ENCODE assay signal across 8 cellular contexts in genomic region chr11:33376331-33377099, GRCh38. TPM values are rescaled to one million over a fixed set of nuclear protein-coding genes. Genes with fewer than 3 reads are reported as not detected.
DNase-seq lines count a peak whose midpoint lies in the region; ATAC-seq and TF ChIP-seq lines count a peak whose summit lies in the region.

No MANE protein-coding gene starts in this region.

- no peak overlapping the region for H3K27ac Mint-ChIP-seq in activated CD4-positive, alpha-beta T cell treated with anti-CD3 and anti-CD28 coated beads, Interleukin-2, amount 10 ng/mL, durations not matched to agents 7 days and 5 days

- DNase-seq in MM.1S (peak; percentile 27), SHP77 (lab: John Stamatoyannopoulos, UW) (no peak), SHP77 treated with DMSO at 0.1 percent for 48 hours (lab: John Stamatoyannopoulos, UW) (no peak)
- DNase-seq in activated CD4-positive, alpha-beta T cell treated with anti-CD3 and anti-CD28 coated beads, Interleukin-2, amount 10 ng/mL, durations not matched to agents 7 days and 5 days: no peak

- H3K4me2 ChIP-seq in MM.1S (ENCODE audit: low read depth, low read length): peak overlapping the region; percentile 42; the same call in 1 of the 2 replicates

- no peaks in the 10 kb centered on the region for H3K4me1 ChIP-seq in MM.1S (ENCODE audit: low read length)
- no peaks in the 10 kb centered on the region for H3K4me1 ChIP-seq in endocrine pancreas (ENCODE audit: control insufficient read depth, insufficient read depth, low read length)
- peaks cover 21% of the 10 kb centered on the region for H3K4me1 ChIP-seq in neuron (ENCODE audit: insufficient read depth, low read length)

- H3K36me3 Mint-ChIP-seq in activated CD4-positive, alpha-beta T cell treated with anti-CD3 and anti-CD28 coated beads, Interleukin-2, amount 10 ng/mL, durations not matched to agents 7 days and 5 days (ENCODE audit: low read depth): no peaks in the 10 kb centered on the region

- no peak overlapping the region for H3K9ac ChIP-seq in MM.1S (ENCODE audit: low read length)
- no peak overlapping the region for H3K9ac ChIP-seq in endocrine pancreas (ENCODE audit: control insufficient read depth, insufficient read depth, low read length)

- POLR2A ChIA-PET in activated CD4-positive, alpha-beta T cell treated with anti-CD3 and anti-CD28 coated beads, Interleukin-2, amount 10 ng/mL, durations not matched to agents 7 days and 5 days (lab: Charles Lee): no interaction called here

- no peak for TF ChIP-seq CTCF in MM.1S (IDR thresholded peaks at IDR 0.05; ENCODE audit: low read length)

- H2AFZ ChIP-seq in MM.1S (ENCODE audit: low read length): no peak overlapping the region
- peak overlapping the region; percentile 75 for H2AFZ ChIP-seq in neuron (ENCODE audit: low read depth, low read length)

- no peak for ATAC-seq in HG02623 (IDR thresholded peaks at IDR 0.05; ENCODE audit: unreplicated experiment)

- H3K9me2 ChIP-seq in MM.1S (replicated peaks; ENCODE audit: insufficient read depth, low read length): no peaks in the 10 kb centered on the region

- H3K4me1 Mint-ChIP-seq in activated CD4-positive, alpha-beta T cell treated with anti-CD3 and anti-CD28 coated beads, Interleukin-2, amount 10 ng/mL, durations not matched to agents 7 days and 5 days: peaks cover 1% of the 10 kb centered on the region

- H3K4me3 Mint-ChIP-seq in activated CD4-positive, alpha-beta T cell treated with anti-CD3 and anti-CD28 coated beads, Interleukin-2, amount 10 ng/mL, durations not matched to agents 7 days and 5 days: no peak overlapping the region

- no peaks in the 10 kb centered on the region for H4K20me1 ChIP-seq in MM.1S (ENCODE audit: insufficient read depth, low read length)

- H3K27me3 Mint-ChIP-seq in activated CD4-positive, alpha-beta T cell treated with anti-CD3 and anti-CD28 coated beads, Interleukin-2, amount 10 ng/mL, durations not matched to agents 7 days and 5 days: peaks cover 52% of the 10 kb centered on the region

- no peaks in the 10 kb centered on the region for H3F3A ChIP-seq in MM.1S (ENCODE audit: insufficient read depth, low read length)

- no peaks in the 10 kb centered on the region for H3K9me3 Mint-ChIP-seq in activated CD4-positive, alpha-beta T cell treated with anti-CD3 and anti-CD28 coated beads, Interleukin-2, amount 10 ng/mL, durations not matched to agents 7 days and 5 days

- H3K27me3 ChIP-seq in MM.1S (replicated peaks; ENCODE audit: insufficient read depth, low read length) (no peaks in the 10 kb centered on the region), endocrine pancreas (ENCODE audit: control insufficient read depth, insufficient read depth, low read length) (no peaks in the 10 kb centered on the region), neuron (ENCODE audit: insufficient read depth, low read length) (no peaks in the 10 kb centered on the region)

- no peak overlapping the region for H3K27ac ChIP-seq in MM.1S (ENCODE audit: low read length)

- CTCF ChIA-PET in activated CD4-positive, alpha-beta T cell treated with anti-CD3 and anti-CD28 coated beads, Interleukin-2, amount 10 ng/mL, durations not matched to agents 7 days and 5 days (lab: Charles Lee): no interaction called here

- H3K79me2 ChIP-seq in MM.1S (ENCODE audit: low read length): no peaks in the 10 kb centered on the region

- no peaks in the 10 kb centered on the region for H3K36me3 ChIP-seq in MM.1S (replicated peaks; ENCODE audit: insufficient read depth, low read length)
- H3K36me3 ChIP-seq in endocrine pancreas (ENCODE audit: control insufficient read depth, insufficient read depth, low read length): no peaks in the 10 kb centered on the region
- no peaks in the 10 kb centered on the region for H3K36me3 ChIP-seq in neuron (ENCODE audit: insufficient read depth, low read length)

- H3K9me3 ChIP-seq in MM.1S (replicated peaks; ENCODE audit: insufficient read depth, low read length): no peaks in the 10 kb centered on the region
- no peaks in the 10 kb centered on the region for H3K9me3 ChIP-seq in endocrine pancreas (ENCODE audit: control insufficient read depth, low read length)
- no peaks in the 10 kb centered on the region for H3K9me3 ChIP-seq in neuron (ENCODE audit: low read length)

- H3K4me3 ChIP-seq in GM08714 (ENCODE audit: low read length) (peak overlapping the region; percentile 30), MM.1S (ENCODE audit: low read length) (peak overlapping the region; percentile 35; the same call in 1 of the 2 replicates), endocrine pancreas (ENCODE audit: control insufficient read depth, insufficient read depth, low read length) (peak overlapping the region; percentile 63), neuron (ENCODE audit: low read length) (peak overlapping the region; percentile 61)

RNA-seq across cellular contexts. Expression of gene KIAA1549L, which starts 0.6 kb away (rescaled TPM):
- not detected for total RNA-seq in activated CD4-positive, alpha-beta T cell treated with anti-CD3 and anti-CD28 coated beads, Interleukin-2, amount 10 ng/mL, durations not matched to agents 7 days and 5 days
